ENCODE assay signal across 14 cellular contexts in the genomic region with DNA sequence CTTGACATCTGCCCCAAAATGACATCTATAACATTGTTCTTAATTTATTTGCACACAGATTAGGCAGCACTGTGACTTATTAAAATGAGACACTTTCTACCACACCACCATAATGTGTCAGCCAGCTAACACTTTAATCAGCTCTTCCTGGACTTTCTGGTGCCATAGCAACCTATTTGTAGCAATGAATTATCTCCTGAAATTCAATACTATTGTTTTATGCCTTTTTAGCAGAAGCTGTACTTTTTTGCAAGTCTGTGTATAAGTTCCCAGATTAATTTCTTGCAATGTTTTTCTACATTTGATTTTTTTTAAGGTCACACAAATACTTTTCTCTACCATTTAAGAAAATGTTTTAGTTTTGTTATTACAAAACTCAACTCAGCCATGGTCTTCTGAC.
DNase-seq lines count a peak whose midpoint lies in the region; ATAC-seq and TF ChIP-seq lines count a peak whose summit lies in the region.
"Had no signal": no experiment of that assay in that cellular context is flagged by ENCODE, and none has a peak within 500 bp of the region (broad histone marks: within the 10 kb centered on the region; RNA-seq: fewer than 3 reads in every experiment).

No MANE protein-coding gene starts in this region.

- H3K27ac Mint-ChIP-seq in CD8-positive, alpha-beta T cell: peak overlapping the region; percentile 12
- H3K27ac Mint-ChIP-seq in natural killer cell (peak overlapping the region; percentile 48 to 74), neural progenitor cell (no peak overlapping the region)

- no peak for DNase-seq in CD8-positive, alpha-beta T cell
- DNase-seq in adipocyte (ENCODE audit: low read depth) (peak; percentile 56), natural killer cell (no peak), neural progenitor cell (ENCODE audit: low spot score) (no peak), head of caudate nucleus (no peak)
- DNase-seq: activated CD4-positive, alpha-beta T cell treated with anti-CD3 and anti-CD28 coated beads, Interleukin-2, amount 50 U/mL, for 4 hours; DMS79; NCI-H510A; right cardiac atrium had no signal

- H3K36me3 Mint-ChIP-seq in CD8-positive, alpha-beta T cell: peaks cover 87% of the 10 kb centered on the region
- H3K36me3 Mint-ChIP-seq in natural killer cell (peaks cover 23% of the 10 kb centered on the region), neural progenitor cell (peaks cover 19% of the 10 kb centered on the region)

- H3K4me1 Mint-ChIP-seq in CD8-positive, alpha-beta T cell (ENCODE audit: low read depth): peaks cover 16% of the 10 kb centered on the region
- H3K4me1 Mint-ChIP-seq in natural killer cell (no peaks in the 10 kb centered on the region), neural progenitor cell (no peaks in the 10 kb centered on the region)

- no peaks in the 10 kb centered on the region for H3K9me3 Mint-ChIP-seq in CD8-positive, alpha-beta T cell
- H3K9me3 Mint-ChIP-seq in natural killer cell (no peaks in the 10 kb centered on the region), neural progenitor cell (no peaks in the 10 kb centered on the region)

- H3K27me3 ChIP-seq in CD8-positive, alpha-beta T cell (ENCODE audit: insufficient read depth, low read length): no peaks in the 10 kb centered on the region
- H3K27me3 ChIP-seq in KMS-11 (ENCODE audit: insufficient read depth, low read depth) (no peaks in the 10 kb centered on the region), adipocyte (replicated peaks; ENCODE audit: control insufficient read depth, insufficient read depth, low read length) (no peaks in the 10 kb centered on the region), neural progenitor cell (no peaks in the 10 kb centered on the region)
- H3K27me3 ChIP-seq: cardiac muscle cell, gastroesophageal sphincter had no signal

- H3K4me2 ChIP-seq in KMS-11: peak overlapping the region; percentile 51; the same call in 1 of the 2 replicates
- H3K4me2 ChIP-seq in neural progenitor cell: no peak overlapping the region

- POLR2A ChIA-PET in CD8-positive, alpha-beta T cell (lab: Charles Lee): interaction anchor here (0.9 kb wide), 1 partner anchor 120 kb away, joined by 3 read pairs; no protein-coding TSS in a partner anchor

- H3K9ac ChIP-seq in KMS-11 (peak overlapping the region; percentile 80; the same call in 1 of the 2 replicates), adipocyte (ENCODE audit: low read length) (no peak overlapping the region), neural progenitor cell (no peak overlapping the region)

- no peaks in the 10 kb centered on the region for H3K27me3 Mint-ChIP-seq in CD8-positive, alpha-beta T cell (ENCODE audit: low read depth)
- H3K27me3 Mint-ChIP-seq in natural killer cell (ENCODE audit: low read depth in 2 of 2) (no peaks in the 10 kb centered on the region), neural progenitor cell (ENCODE audit: insufficient read depth, low read depth) (no peaks in the 10 kb centered on the region)

- no peak overlapping the region for H3K27ac ChIP-seq in CD8-positive, alpha-beta T cell (ENCODE audit: low read depth, low read length)
- H3K27ac ChIP-seq in KMS-11: peak overlapping the region; percentile 99
- H3K27ac ChIP-seq in neural progenitor cell: no peak overlapping the region
- H3K27ac ChIP-seq: cardiac muscle cell had no signal

- 0 out of 2 replicates have a peak overlapping the region, but pooled peaks have one; percentile 6 for H2AFZ ChIP-seq in KMS-11 (ENCODE audit: low read depth)
- no peak overlapping the region for H2AFZ ChIP-seq in neural progenitor cell (replicated peaks)

- no peaks in the 10 kb centered on the region for H3K79me2 ChIP-seq in KMS-11 (ENCODE audit: insufficient read depth, low read depth)
- H3K79me2 ChIP-seq in neural progenitor cell (ENCODE audit: low read depth): no peaks in the 10 kb centered on the region

- ATAC-seq in CD8-positive, alpha-beta T cell: peak; percentile 16
- ATAC-seq in natural killer cell (no peak), HG03439 (IDR thresholded peaks at IDR 0.05; ENCODE audit: unreplicated experiment) (no peak)
- ATAC-seq: gastroesophageal sphincter, right cardiac atrium had no signal

- no peak for TF ChIP-seq CTCF in CD8-positive, alpha-beta T cell (IDR thresholded peaks at IDR 0.05)
- no peak for TF ChIP-seq CTCF in KMS-11 (conservative IDR thresholded peaks at IDR 0.05; ENCODE audit: low read depth, low read length)
- no peak for TF ChIP-seq CTCF in natural killer cell (IDR thresholded peaks at IDR 0.05)
- TF ChIP-seq CTCF in neural progenitor cell (IDR thresholded peaks at IDR 0.05): no peak

- H3F3A ChIP-seq in neural progenitor cell (ENCODE audit: low read depth): no peaks in the 10 kb centered on the region

- H3K4me3 Mint-ChIP-seq in CD8-positive, alpha-beta T cell: no peak overlapping the region
- no peak overlapping the region for H3K4me3 Mint-ChIP-seq in natural killer cell
- H3K4me3 Mint-ChIP-seq in neural progenitor cell: no peak overlapping the region

- H4K20me1 ChIP-seq in KMS-11 (ENCODE audit: insufficient read depth): no peaks in the 10 kb centered on the region
- H4K20me1 ChIP-seq in neural progenitor cell (ENCODE audit: low read depth): no peaks in the 10 kb centered on the region

- no peaks in the 10 kb centered on the region for H3K4me1 ChIP-seq in CD8-positive, alpha-beta T cell (ENCODE audit: insufficient read depth, low read length)
- H3K4me1 ChIP-seq in KMS-11 (ENCODE audit: low read depth, poor library complexity, severe bottlenecking): peaks cover 66% of the 10 kb centered on the region
- H3K4me1 ChIP-seq in adipocyte (ENCODE audit: control insufficient read depth, insufficient read depth, low read length): peaks cover 16% of the 10 kb centered on the region
- H3K4me1 ChIP-seq in neural progenitor cell: no peaks in the 10 kb centered on the region

- peaks cover 59% of the 10 kb centered on the region for H3K36me3 ChIP-seq in CD8-positive, alpha-beta T cell (ENCODE audit: insufficient read depth, low read length)
- H3K36me3 ChIP-seq in KMS-11 (ENCODE audit: insufficient read depth): no peaks in the 10 kb centered on the region
- H3K36me3 ChIP-seq in adipocyte (ENCODE audit: control insufficient read depth, insufficient read depth, low read length, severe bottlenecking): peaks cover 41% of the 10 kb centered on the region
- peaks cover 3% of the 10 kb centered on the region for H3K36me3 ChIP-seq in neural progenitor cell

- no peaks in the 10 kb centered on the region for H3K9me3 ChIP-seq in CD8-positive, alpha-beta T cell (ENCODE audit: low read length)
- no peaks in the 10 kb centered on the region for H3K9me3 ChIP-seq in adipocyte (ENCODE audit: control insufficient read depth, low read length)
- no peaks in the 10 kb centered on the region for H3K9me3 ChIP-seq in neural progenitor cell (ENCODE audit: low read depth)
- H3K9me3 ChIP-seq: gastroesophageal sphincter had no signal

- CTCF ChIA-PET in CD8-positive, alpha-beta T cell (lab: Charles Lee): no interaction called here

- no peak overlapping the region for H3K4me3 ChIP-seq in CD8-positive, alpha-beta T cell (ENCODE audit: low read depth, low read length)
- H3K4me3 ChIP-seq in KMS-11 (IDR thresholded peaks at IDR 0.05; ENCODE audit: insufficient read depth, low read depth, low read length): no peak overlapping the region
- H3K4me3 ChIP-seq in adipocyte (ENCODE audit: low read length): no peak overlapping the region
- no peak overlapping the region for H3K4me3 ChIP-seq in neural progenitor cell
- H3K4me3 ChIP-seq: cardiac muscle cell, gastroesophageal sphincter, lung had no signal

- intact Hi-C loops in CD8-positive, alpha-beta T cell (cut with DNase I, micrococcal nuclease): loop anchor here in 1 of 2 experiments (5.0 kb wide), 1 partner anchor 36 kb away; no protein-coding TSS in a partner anchor
- intact Hi-C loops in natural killer cell (cut with micrococcal nuclease): no loop called here
- intact Hi-C loops in head of caudate nucleus (cut with DNase I): no loop called here
